Comparison of ENCODE assay signal across 2 cellular contexts in the genomic region with DNA sequence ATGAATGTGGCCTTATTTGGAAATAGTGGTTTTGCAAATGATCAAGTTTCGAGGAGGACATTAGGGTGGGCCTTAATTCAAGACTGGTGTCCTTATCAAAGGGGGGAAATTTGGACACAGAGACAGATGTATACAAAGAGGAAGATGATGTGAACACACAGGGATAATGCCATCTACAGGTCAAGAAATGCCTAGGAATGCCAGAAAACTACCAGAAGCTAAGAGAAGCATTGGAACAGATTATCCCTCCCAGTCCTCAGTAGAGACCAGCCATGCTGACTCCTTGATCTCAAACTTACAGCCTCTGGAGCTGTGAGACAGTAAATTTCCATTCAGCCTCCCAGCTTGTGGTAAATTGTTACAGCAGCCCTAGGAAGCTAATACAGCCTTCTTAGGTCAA.
TF ChIP-seq lines count a peak whose summit lies in the region.

No MANE protein-coding gene starts in this region.

TF ChIP-seq in HCT116, 20 proteins besides CTCF, POLR2A, EP300 and RAD21 (continued from another document):
- TF ChIP-seq, protein P1, sequence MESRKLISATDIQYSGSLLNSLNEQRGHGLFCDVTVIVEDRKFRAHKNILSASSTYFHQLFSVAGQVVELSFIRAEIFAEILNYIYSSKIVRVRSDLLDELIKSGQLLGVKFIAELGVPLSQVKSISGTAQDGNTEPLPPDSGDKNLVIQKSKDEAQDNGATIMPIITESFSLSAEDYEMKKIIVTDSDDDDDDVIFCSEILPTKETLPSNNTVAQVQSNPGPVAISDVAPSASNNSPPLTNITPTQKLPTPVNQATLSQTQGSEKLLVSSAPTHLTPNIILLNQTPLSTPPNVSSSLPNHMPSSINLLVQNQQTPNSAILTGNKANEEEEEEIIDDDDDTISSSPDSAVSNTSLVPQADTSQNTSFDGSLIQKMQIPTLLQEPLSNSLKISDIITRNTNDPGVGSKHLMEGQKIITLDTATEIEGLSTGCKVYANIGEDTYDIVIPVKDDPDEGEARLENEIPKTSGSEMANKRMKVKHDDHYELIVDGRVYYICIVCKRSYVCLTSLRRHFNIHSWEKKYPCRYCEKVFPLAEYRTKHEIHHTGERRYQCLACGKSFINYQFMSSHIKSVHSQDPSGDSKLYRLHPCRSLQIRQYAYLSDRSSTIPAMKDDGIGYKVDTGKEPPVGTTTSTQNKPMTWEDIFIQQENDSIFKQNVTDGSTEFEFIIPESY (IDR thresholded peaks at IDR 0.05; ENCODE audit: extremely low read depth, insufficient replicate concordance, low read length) = no peak
- TF ChIP-seq ZNF274 (IDR thresholded peaks at IDR 0.05; ENCODE audit: low read depth, low read length) (no peak), ZFX (IDR thresholded peaks at IDR 0.05) (no peak), EZH2phosphoT487 (IDR thresholded peaks at IDR 0.05; ENCODE audit: borderline replicate concordance) (no peak), ELF1 (IDR thresholded peaks at IDR 0.05; ENCODE audit: borderline replicate concordance, low read depth) (no peak), FOSL1 (IDR thresholded peaks at IDR 0.05; ENCODE audit: low read depth) (no peak)
TF ChIP-seq in HCT116: peak in this region for 0.

TF ChIP-seq in SK-N-SH treated with all-trans-retinoic acid at 6 μM for 48 hours, 23 proteins besides CTCF, POLR2A, EP300 and RAD21 (continued from another document):
- TF ChIP-seq, protein P2, sequence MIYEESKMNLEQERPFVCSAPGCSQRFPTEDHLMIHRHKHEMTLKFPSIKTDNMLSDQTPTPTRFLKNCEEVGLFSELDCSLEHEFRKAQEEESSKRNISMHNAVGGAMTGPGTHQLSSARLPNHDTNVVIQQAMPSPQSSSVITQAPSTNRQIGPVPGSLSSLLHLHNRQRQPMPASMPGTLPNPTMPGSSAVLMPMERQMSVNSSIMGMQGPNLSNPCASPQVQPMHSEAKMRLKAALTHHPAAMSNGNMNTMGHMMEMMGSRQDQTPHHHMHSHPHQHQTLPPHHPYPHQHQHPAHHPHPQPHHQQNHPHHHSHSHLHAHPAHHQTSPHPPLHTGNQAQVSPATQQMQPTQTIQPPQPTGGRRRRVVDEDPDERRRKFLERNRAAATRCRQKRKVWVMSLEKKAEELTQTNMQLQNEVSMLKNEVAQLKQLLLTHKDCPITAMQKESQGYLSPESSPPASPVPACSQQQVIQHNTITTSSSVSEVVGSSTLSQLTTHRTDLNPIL (CRISPR knock-in tag; IDR thresholded peaks at IDR 0.05; ENCODE audit: low read depth) = no peak
TF ChIP-seq in SK-N-SH treated with all-trans-retinoic acid at 6 μM for 48 hours: peak in this region for 0.
